In the genomic region with DNA sequence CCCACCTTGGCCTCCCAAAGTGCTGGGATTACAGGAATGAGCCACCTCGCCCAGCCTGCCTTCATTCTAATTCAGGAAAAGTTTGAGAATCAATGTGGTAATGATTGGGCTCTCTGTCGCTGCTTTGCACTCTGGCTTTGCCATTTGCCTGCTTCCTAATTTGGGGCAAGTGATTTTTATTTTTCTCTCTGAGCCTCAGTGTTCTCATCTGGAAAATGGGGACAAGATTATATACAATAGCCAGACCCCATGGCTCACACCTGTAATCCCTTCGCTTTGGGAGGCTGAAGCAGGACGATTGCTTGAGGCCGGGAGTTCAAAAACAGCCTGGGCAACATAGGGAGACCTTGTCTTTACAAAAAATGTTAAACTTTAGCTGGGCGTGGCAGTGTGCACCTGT, we compare ENCODE assay signal across 36 cellular contexts. TPM values are rescaled to one million over a fixed set of nuclear protein-coding genes. Genes with fewer than 3 reads are reported as not detected.
"Had no signal": no experiment of that assay in that cellular context is flagged by ENCODE, and none has a peak within 500 bp of the region (broad histone marks: within the 10 kb centered on the region; RNA-seq: fewer than 3 reads in every experiment).

No MANE protein-coding gene starts in this region.

- FAIRE-seq: endometrium, endothelial cell of umbilical vein had no signal

- H3K27ac ChIP-seq: ascending aorta, breast epithelium, cardiac muscle cell, colonic mucosa, epithelial cell of prostate, esophagus squamous epithelium, heart left ventricle had no signal

- ATAC-seq: activated naive CD4-positive, alpha-beta T cell treated with anti-CD3 and anti-CD28 coated beads, Interleukin-2, amount 50 U/mL, for 72 hours; activated T-cell treated with anti-CD3 and anti-CD28 coated beads, Interleukin-2, amount 50 U/mL, for 72 hours; heart left ventricle; T-helper 17 cell had no signal

- H3K36me3 ChIP-seq: ascending aorta, breast epithelium, cardiac muscle cell, colonic mucosa, esophagus squamous epithelium, heart left ventricle had no signal

- H3K27ac Mint-ChIP-seq: activated CD4-positive, alpha-beta memory T cell treated with anti-CD3 and anti-CD28 coated beads, Interleukin-2, amount 10 ng/mL, durations not matched to agents 7 days and 5 days; activated CD4-positive, alpha-beta T cell treated with anti-CD3 and anti-CD28 coated beads, Interleukin-2, amount 10 ng/mL, durations not matched to agents 7 days and 5 days; activated naive CD4-positive, alpha-beta T cell treated with anti-CD3 and anti-CD28 coated beads, Interleukin-2, amount 10 ng/mL, durations not matched to agents 7 days and 5 days; activated naive CD4-positive, alpha-beta T cell treated with anti-CD3 and anti-CD28 coated beads, Interleukin-2, amount 50 U/mL, for 72 hours; activated naive CD8-positive, alpha-beta T cell treated with anti-CD3 and anti-CD28 coated beads, Interleukin-2, amount 10 ng/mL, durations not matched to agents 7 days and 5 days; activated T-cell treated with anti-CD3 and anti-CD28 coated beads, Interleukin-2, amount 50 U/mL, for 24 hours; activated T-cell treated with anti-CD3 and anti-CD28 coated beads, Interleukin-2, amount 50 U/mL, for 72 hours; T-helper 17 cell; T-helper 2 cell treated with Interferon-gamma antibody and Interleukin-4, amounts not matched to agents 5 μg/mL and 100 μg/mL, for 36 hours had no signal

- DNase-seq: activated CD4-positive, alpha-beta memory T cell treated with anti-CD3 and anti-CD28 coated beads, Interleukin-2, amount 10 ng/mL, durations not matched to agents 7 days and 5 days; activated CD4-positive, alpha-beta T cell treated with anti-CD3 and anti-CD28 coated beads for 1 hour; activated CD4-positive, alpha-beta T cell treated with anti-CD3 and anti-CD28 coated beads for 4 hours; activated CD4-positive, alpha-beta T cell treated with anti-CD3 and anti-CD28 coated beads, Interleukin-2, amount 10 ng/mL, durations not matched to agents 7 days and 5 days; activated CD4-positive, alpha-beta T cell treated with anti-CD3 and anti-CD28 coated beads, Interleukin-2, amount 50 U/mL, for 4 hours; activated CD8-positive, alpha-beta memory T cell treated with anti-CD3 and anti-CD28 coated beads, Interleukin-2, amount 50 U/mL, for 48 hours; activated gamma-delta T cell; activated naive CD4-positive, alpha-beta T cell; activated naive CD4-positive, alpha-beta T cell treated with anti-CD3 and anti-CD28 coated beads, Interleukin-2, amount 10 ng/mL, durations not matched to agents 7 days and 5 days; activated naive CD8-positive, alpha-beta T cell treated with anti-CD3 and anti-CD28 coated beads, Interleukin-2, amount 10 ng/mL, durations not matched to agents 7 days and 5 days; activated T-cell treated with anti-CD3 and anti-CD28 coated beads for 4 hours; activated T-cell treated with anti-CD3 and anti-CD28 coated beads, Interleukin-2, amount 50 U/mL, for 24 hours; activated T-cell treated with anti-CD3 and anti-CD28 coated beads, Interleukin-2, amount 50 U/mL, for 72 hours; central memory CD4-positive, alpha-beta T cell; cerebellar nuclear complex; colonic mucosa; effector CD8-positive, alpha-beta T cell; esophagus squamous epithelium; foreskin melanocyte; glutamatergic neuron; heart left ventricle; T-helper 1 cell; T-helper 17 cell; T1000 had no signal

- H3K36me3 Mint-ChIP-seq: activated naive CD4-positive, alpha-beta T cell treated with anti-CD3 and anti-CD28 coated beads, Interleukin-2, amount 10 ng/mL, durations not matched to agents 7 days and 5 days; activated naive CD4-positive, alpha-beta T cell treated with anti-CD3 and anti-CD28 coated beads, Interleukin-2, amount 50 U/mL, for 72 hours; activated naive CD8-positive, alpha-beta T cell treated with anti-CD3 and anti-CD28 coated beads, Interleukin-2, amount 10 ng/mL, durations not matched to agents 7 days and 5 days; brain had no signal

- H3K4me1 ChIP-seq: ascending aorta, breast epithelium, colonic mucosa had no signal

- H3K4me3 Mint-ChIP-seq: activated CD4-positive, alpha-beta memory T cell treated with anti-CD3 and anti-CD28 coated beads, Interleukin-2, amount 10 ng/mL, durations not matched to agents 7 days and 5 days; activated CD4-positive, alpha-beta T cell treated with anti-CD3 and anti-CD28 coated beads, Interleukin-2, amount 10 ng/mL, durations not matched to agents 7 days and 5 days; activated naive CD4-positive, alpha-beta T cell treated with anti-CD3 and anti-CD28 coated beads, Interleukin-2, amount 10 ng/mL, durations not matched to agents 7 days and 5 days; activated naive CD8-positive, alpha-beta T cell treated with anti-CD3 and anti-CD28 coated beads, Interleukin-2, amount 10 ng/mL, durations not matched to agents 7 days and 5 days; activated T-cell treated with anti-CD3 and anti-CD28 coated beads, Interleukin-2, amount 50 U/mL, for 24 hours; activated T-cell treated with anti-CD3 and anti-CD28 coated beads, Interleukin-2, amount 50 U/mL, for 72 hours; T-helper 17 cell; T-helper 2 cell treated with Interferon-gamma antibody and Interleukin-4, amounts not matched to agents 5 μg/mL and 100 μg/mL, for 36 hours had no signal

- H3K9me3 ChIP-seq: ascending aorta, breast epithelium, colonic mucosa, esophagus squamous epithelium, heart left ventricle had no signal

- H3K9me3 Mint-ChIP-seq: activated CD4-positive, alpha-beta memory T cell treated with anti-CD3 and anti-CD28 coated beads, Interleukin-2, amount 10 ng/mL, durations not matched to agents 7 days and 5 days; activated CD4-positive, alpha-beta T cell treated with anti-CD3 and anti-CD28 coated beads, Interleukin-2, amount 10 ng/mL, durations not matched to agents 7 days and 5 days; activated naive CD4-positive, alpha-beta T cell treated with anti-CD3 and anti-CD28 coated beads, Interleukin-2, amount 10 ng/mL, durations not matched to agents 7 days and 5 days; activated naive CD4-positive, alpha-beta T cell treated with anti-CD3 and anti-CD28 coated beads, Interleukin-2, amount 50 U/mL, for 72 hours; activated naive CD8-positive, alpha-beta T cell treated with anti-CD3 and anti-CD28 coated beads, Interleukin-2, amount 10 ng/mL, durations not matched to agents 7 days and 5 days; activated T-cell treated with anti-CD3 and anti-CD28 coated beads, Interleukin-2, amount 50 U/mL, for 24 hours; activated T-cell treated with anti-CD3 and anti-CD28 coated beads, Interleukin-2, amount 50 U/mL, for 72 hours; brain; T-helper 2 cell treated with Interferon-gamma antibody and Interleukin-4, amounts not matched to agents 5 μg/mL and 100 μg/mL, for 36 hours had no signal

- H3K4me3 ChIP-seq: ascending aorta, breast epithelium, cardiac muscle cell, colonic mucosa, esophagus squamous epithelium, heart left ventricle had no signal

- H3K27me3 ChIP-seq: cardiac muscle cell, colonic mucosa had no signal

RNA-seq across cellular contexts. Expression of a gene that starts 3.8 kb away (rescaled TPM):
- total RNA-seq: dermis microvascular lymphatic vessel endothelial cell had no signal

RNA-seq across cellular contexts. Expression of a gene that starts 11.3 kb away (rescaled TPM):
- total RNA-seq: dermis microvascular lymphatic vessel endothelial cell, endothelial cell of umbilical vein, fibroblast of lung, fibroblast of villous mesenchyme had no signal
- polyA plus RNA-seq: endothelial cell of umbilical vein, fibroblast of lung had no signal

RNA-seq across cellular contexts. Expression of a gene that starts 49.5 kb away (rescaled TPM):
- total RNA-seq: activated CD4-positive, alpha-beta T cell treated with anti-CD3 and anti-CD28 coated beads, Interleukin-2, amount 10 ng/mL, durations not matched to agents 7 days and 5 days; activated naive CD8-positive, alpha-beta T cell treated with anti-CD3 and anti-CD28 coated beads, Interleukin-2, amount 10 ng/mL, durations not matched to agents 7 days and 5 days; T-helper 17 cell had no signal
